In genomic region chr18:55738483-55739114, GRCh38 we compare ENCODE assay signal across 25 cellular contexts.
"Had no signal": no experiment of that assay in that cellular context is flagged by ENCODE, and none has a peak within 500 bp of the region (broad histone marks: within the 10 kb centered on the region; RNA-seq: fewer than 3 reads in every experiment).

No MANE protein-coding gene starts in this region.

- H3K4me3 Mint-ChIP-seq: effector memory CD8-positive, alpha-beta T cell; immature natural killer cell; mesothelial cell of epicardium; naive B cell; natural killer cell treated with Interleukin-12 subunit alpha and Interleukin-12 subunit beta and Interleukin-15 and Interleukin-18, amount 100 ng/mL, for 72 hours; neural progenitor cell; stimulated activated naive B cell treated with anti-CD40 and anti-IgM and Interleukin-4, amounts not matched to agents 10 μg/mL and 1 μg/mL and 100 μg/mL, for 72 hours; stimulated activated naive CD8-positive, alpha-beta T cell treated with anti-CD3 and anti-CD28 coated beads, Interleukin-15, Interleukin-2, amounts not matched to agents 100 ng/mL and 50 ng/mL, for 24 hours had no signal

- H2AFZ ChIP-seq: neural progenitor cell had no signal

- H3K27me3 ChIP-seq: neural progenitor cell, sigmoid colon, spleen, tibial nerve, upper lobe of right lung, uterus had no signal

- H3K27ac Mint-ChIP-seq: effector memory CD8-positive, alpha-beta T cell; immature natural killer cell; mesothelial cell of epicardium; natural killer cell treated with Interleukin-12 subunit alpha and Interleukin-12 subunit beta and Interleukin-15 and Interleukin-18, amount 100 ng/mL, for 72 hours; neural progenitor cell; stimulated activated naive B cell treated with anti-CD40 and anti-IgM and Interleukin-4, amounts not matched to agents 10 μg/mL and 1 μg/mL and 100 μg/mL, for 72 hours; stimulated activated naive CD8-positive, alpha-beta T cell treated with anti-CD3 and anti-CD28 coated beads, Interleukin-15, Interleukin-2, amounts not matched to agents 100 ng/mL and 50 ng/mL, for 24 hours had no signal

- H3K36me3 Mint-ChIP-seq: immature natural killer cell; mesothelial cell of epicardium; natural killer cell treated with Interleukin-12 subunit alpha and Interleukin-12 subunit beta and Interleukin-15 and Interleukin-18, amount 100 ng/mL, for 72 hours; neural progenitor cell; stimulated activated naive B cell treated with anti-CD40 and anti-IgM and Interleukin-4, amounts not matched to agents 10 μg/mL and 1 μg/mL and 100 μg/mL, for 72 hours had no signal

- H3K4me1 ChIP-seq: psoas muscle, sigmoid colon, spleen, tibial nerve, upper lobe of right lung, uterus had no signal

- H3K4me3 ChIP-seq: lung, mucosa of descending colon, neural progenitor cell, psoas muscle, sigmoid colon, spleen, thoracic aorta, tibial nerve, upper lobe of right lung, uterus had no signal

- ATAC-seq: effector memory CD8-positive, alpha-beta T cell; left ventricle myocardium superior; mucosa of descending colon; natural killer cell treated with Interleukin-12 subunit alpha and Interleukin-12 subunit beta and Interleukin-15 and Interleukin-18, amount 100 ng/mL, for 72 hours; psoas muscle; right cardiac atrium; stimulated activated naive B cell treated with anti-CD40 and anti-IgM and Interleukin-4, amounts not matched to agents 10 μg/mL and 1 μg/mL and 100 μg/mL, for 72 hours; upper lobe of right lung had no signal

- H3K9ac ChIP-seq: neural progenitor cell had no signal

- H3K9me3 Mint-ChIP-seq: mesothelial cell of epicardium; naive B cell; natural killer cell treated with Interleukin-12 subunit alpha and Interleukin-12 subunit beta and Interleukin-15 and Interleukin-18, amount 100 ng/mL, for 72 hours; neural progenitor cell; stimulated activated naive CD8-positive, alpha-beta T cell treated with anti-CD3 and anti-CD28 coated beads, Interleukin-15, Interleukin-2, amounts not matched to agents 100 ng/mL and 50 ng/mL, for 24 hours had no signal

- H3K27me3 Mint-ChIP-seq: effector memory CD8-positive, alpha-beta T cell; natural killer cell treated with Interleukin-12 subunit alpha and Interleukin-12 subunit beta and Interleukin-15 and Interleukin-18, amount 100 ng/mL, for 72 hours; stimulated activated naive B cell treated with anti-CD40 and anti-IgM and Interleukin-4, amounts not matched to agents 10 μg/mL and 1 μg/mL and 100 μg/mL, for 72 hours; stimulated activated naive CD8-positive, alpha-beta T cell treated with anti-CD3 and anti-CD28 coated beads, Interleukin-15, Interleukin-2, amounts not matched to agents 100 ng/mL and 50 ng/mL, for 24 hours had no signal

- H3K9me3 ChIP-seq: psoas muscle, sigmoid colon, spleen, thoracic aorta, tibial nerve, upper lobe of right lung, uterus had no signal

- H3K4me2 ChIP-seq: neural progenitor cell had no signal

- FAIRE-seq: endometrium, frontal cortex had no signal

- H3K27ac ChIP-seq: neural progenitor cell, psoas muscle, sigmoid colon, spleen, thoracic aorta, tibial nerve, upper lobe of right lung, uterus had no signal

- H3K36me3 ChIP-seq: neural progenitor cell, sigmoid colon, spleen, thoracic aorta, tibial nerve, upper lobe of right lung, uterus had no signal

- H3K4me1 Mint-ChIP-seq: immature natural killer cell, naive B cell, neural progenitor cell had no signal

- DNase-seq: cerebellar nuclear complex; cortex of kidney; effector memory CD8-positive, alpha-beta T cell; hypothalamus; immature natural killer cell; left ventricle myocardium superior; mesenchymal stem cell; mucosa of descending colon; naive B cell; psoas muscle; right cardiac atrium; sigmoid colon; spleen; stimulated activated naive B cell treated with anti-CD40 and anti-IgM and Interleukin-4, amounts not matched to agents 10 μg/mL and 1 μg/mL and 100 μg/mL, for 72 hours; upper lobe of right lung; uterus had no signal
